Comparison of ENCODE assay signal across 8 cellular contexts in genomic region chr3:146189519-146190173, GRCh38. TPM values are rescaled to one million over a fixed set of nuclear protein-coding genes. Genes with fewer than 3 reads are reported as not detected.
DNase-seq lines count a peak whose midpoint lies in the region; ATAC-seq, FAIRE-seq and TF ChIP-seq lines count a peak whose summit lies in the region.

No MANE protein-coding gene starts in this region.

- peak overlapping the region; percentile 24; the same call in 1 of the 3 replicates for H3K4me3 ChIP-seq in A549
- H3K4me3 ChIP-seq in OCI-LY7 (ENCODE audit: low read depth, low read length, poor library complexity, severe bottlenecking), result no peak overlapping the region
- H3K4me3 ChIP-seq in left lung, result no peak overlapping the region
- H3K4me3 ChIP-seq in vagina, result no peak overlapping the region

- H3K27me3 Mint-ChIP-seq in H9 (ENCODE audit: low read depth), result no peaks in the 10 kb centered on the region

- H3K36me3 Mint-ChIP-seq in H9 (ENCODE audit: insufficient read depth in 1 of 3, low read depth in 3 of 3), result no peaks in the 10 kb centered on the region

- TF ChIP-seq RAD21 in A549 (conservative IDR thresholded peaks at IDR 0.05 in 1 of 2, IDR thresholded peaks at IDR 0.05 in 1 of 2), result peak; percentile 81 to 86

- DNase-seq in A549 (ENCODE audit: low read depth in 1 of 2, low spot score in 1 of 2) (peak; percentile 42 to 72), GM10266 (ENCODE audit: extremely low spot score) (peak; percentile 46), H9 (peak; percentile 32), KG1 (lab: John Stamatoyannopoulos, UW) (peak; percentile 48), OCI-LY7 (ENCODE audit: low spot score) (peak; percentile 56), cerebellar cortex (ENCODE audit: low spot score) (peak; percentile 69), left lung (no peak), vagina (ENCODE audit: extremely low spot score in 2 of 2) (no peak)

- no peak overlapping the region for H3K4ac ChIP-seq in H9 (ENCODE audit: low read depth, low read length)

- WGBS in A549 (ENCODE audit: missing lambda C conversion rate), result under 1% methylated on average over 6 of the region's 6 CpGs
- WGBS in H9 (ENCODE audit: extremely low coverage, insufficient read length, low lambda C conversion rate), result no CpG with 5 or more reads among the region's 6 CpGs

- no peaks in the 10 kb centered on the region for H3K36me3 ChIP-seq in OCI-LY7 (ENCODE audit: insufficient read depth, low read length)
- H3K36me3 ChIP-seq in left lung, result no peaks in the 10 kb centered on the region
- no peaks in the 10 kb centered on the region for H3K36me3 ChIP-seq in vagina

- no peak overlapping the region for H3K4me3 Mint-ChIP-seq in H9

- H2BK5ac ChIP-seq in H9 (ENCODE audit: insufficient read length, low read length), result no peak overlapping the region

- no peak overlapping the region for H4K8ac ChIP-seq in H9 (replicated peaks; ENCODE audit: insufficient read length, low read depth, low read length)

- H3K4me1 ChIP-seq in A549 (peaks cover 33% of the 10 kb centered on the region), H9 (ENCODE audit: insufficient read depth, low read length) (no peaks in the 10 kb centered on the region), OCI-LY7 (ENCODE audit: insufficient read depth, low read length, poor library complexity, severe bottlenecking) (no peaks in the 10 kb centered on the region), left lung (peaks cover 0 to under 1% of the 10 kb centered on the region in 2 donors), vagina (peaks cover 4% of the 10 kb centered on the region)

- no peak overlapping the region for H3K18ac ChIP-seq in H9 (ENCODE audit: insufficient read length, low read depth, low read length)

- H3K27ac ChIP-seq in A549 (peak overlapping the region; percentile 56 to 65; a peak in 4 of 6 replicates), H9 (ENCODE audit: insufficient read length, low read depth, low read length) (no peak overlapping the region), OCI-LY7 (ENCODE audit: low read depth, low read length, poor library complexity, severe bottlenecking) (no peak overlapping the region), left lung (no peak overlapping the region), vagina (no peak overlapping the region)

- H3K9me2 ChIP-seq in OCI-LY7 (ENCODE audit: insufficient read depth, low read length), result no peaks in the 10 kb centered on the region

- CTCF ChIA-PET in A549 (lab: Yijun Ruan, JAX), result interaction anchor here (0.7 to 5.1 kb wide), 46 partner anchors 7 to 461 kb away, joined by 3 to 63 read pairs (median 5); partner anchors contain the start of gene PLOD2
- CTCF ChIA-PET in OCI-LY7 (lab: Charles Lee; ENCODE audit: unreplicated experiment), result interaction anchor here (0.6 kb wide), 1 partner anchor 359 kb away, joined by 3 read pairs; no protein-coding TSS in a partner anchor

- peak overlapping the region; percentile 66 for H3K4me2 ChIP-seq in A549
- H3K4me2 ChIP-seq in H9 (ENCODE audit: insufficient read depth, insufficient read length, low read length), result no peak overlapping the region
- H3K4me2 ChIP-seq in OCI-LY7 (ENCODE audit: low read length), result no peak overlapping the region

- intact Hi-C loops in OCI-LY7 (cut with micrococcal nuclease; ENCODE audit: unreplicated experiment), result loop anchor here (10.0 kb wide), 1 partner anchor 125 kb away; no protein-coding TSS in a partner anchor
- intact Hi-C loops in left lung (cut with DNase I), result no loop called here
- intact Hi-C loops in vagina (cut with DNase I), result loop anchor here (5.0 kb wide), 1 partner anchor 122 kb away; no protein-coding TSS in a partner anchor

- H3K9me3 Mint-ChIP-seq in H9, result no peaks in the 10 kb centered on the region

- POLR2A ChIA-PET in A549 (lab: Yijun Ruan, JAX), result interaction anchor here (0.6 to 1.6 kb wide), 3 partner anchors 29 to 410 kb away, joined by 5 to 9 read pairs (median 7); partner anchors contain the start of gene PLOD2
- POLR2A ChIA-PET in OCI-LY7 (lab: Charles Lee), result interaction anchor here (0.8 to 1.6 kb wide), 4 partner anchors 11 to 570 kb away, joined by 3 to 4 read pairs (median 3); no protein-coding TSS in a partner anchor

- TF ChIP-seq CTCF in A549 (IDR thresholded peaks at IDR 0.05) (peak; percentile 86), GM10266 (IDR thresholded peaks at IDR 0.05; ENCODE audit: control insufficient read depth, insufficient read depth, low read depth, missing control alignments) (peak; percentile 60), H9 (conservative IDR thresholded peaks at IDR 0.05) (peak; percentile 82), OCI-LY7 (conservative IDR thresholded peaks at IDR 0.05; ENCODE audit: low read length) (peak; percentile 83), left lung (IDR thresholded peaks at IDR 0.05) (peak; percentile 64 to 67), vagina (IDR thresholded peaks at IDR 0.05) (peak in 2 of 3 experiments; percentile 54 to 59)

- no peak overlapping the region for H3K23ac ChIP-seq in H9 (ENCODE audit: insufficient read length, low read depth, low read length)

- no peak overlapping the region for H3K14ac ChIP-seq in H9 (ENCODE audit: insufficient read depth, low read length)

- H3K56ac ChIP-seq in H9 (ENCODE audit: insufficient read length, low read depth, low read length), result no peak overlapping the region

- ATAC-seq in A549, result peak; percentile 81 to 94
- ATAC-seq in left lung, result peak; percentile 88

- no peaks in the 10 kb centered on the region for H4K20me1 ChIP-seq in H9 (ENCODE audit: control insufficient read depth, insufficient read depth, insufficient read length)
- no peaks in the 10 kb centered on the region for H4K20me1 ChIP-seq in OCI-LY7 (ENCODE audit: insufficient read depth, low read length)

- H2BK12ac ChIP-seq in H9 (ENCODE audit: insufficient read length, low read depth, low read length), result no peak overlapping the region

- no peak overlapping the region for H2BK120ac ChIP-seq in H9 (ENCODE audit: low read depth, low read length, poor library complexity, severe bottlenecking)

- H3K9me3 ChIP-seq in A549 (no peaks in the 10 kb centered on the region), H9 (ENCODE audit: control insufficient read depth, low read depth, low read length) (no peaks in the 10 kb centered on the region), OCI-LY7 (ENCODE audit: low read length) (no peaks in the 10 kb centered on the region), left lung (no peaks in the 10 kb centered on the region), vagina (no peaks in the 10 kb centered on the region)

- H2AFZ ChIP-seq in H9 (ENCODE audit: low read length), result no peak overlapping the region
- H2AFZ ChIP-seq in OCI-LY7 (ENCODE audit: low read length), result no peak overlapping the region

- H3K4me1 Mint-ChIP-seq in H9, result peaks cover 2% of the 10 kb centered on the region in 2 experiments; a peak in 2 of 4 replicates

- no peak overlapping the region for H2AK5ac ChIP-seq in H9 (ENCODE audit: insufficient read length, low read length)

- no peak for TF ChIP-seq EP300 in A549 (IDR thresholded peaks at IDR 0.05)

- H3K9ac ChIP-seq in H9 (ENCODE audit: extremely low read depth, insufficient read length, low read length), result no peak overlapping the region

- no peaks in the 10 kb centered on the region for H3K23me2 ChIP-seq in H9 (ENCODE audit: insufficient read length, low read depth, low read length, poor library complexity, severe bottlenecking)

- no TSS peak for BruUV-seq in OCI-LY7 (replicated peaks; lab: Mats Ljungman, UMichigan)

- no peak for TF ChIP-seq POLR2A in A549 (IDR thresholded peaks at IDR 0.05; ENCODE audit: low read length)
- TF ChIP-seq POLR2A in vagina (IDR thresholded peaks at IDR 0.05), result no peak

- no peak overlapping the region for H3K27ac Mint-ChIP-seq in H9

- no peaks in the 10 kb centered on the region for H3K27me3 ChIP-seq in H9 (ENCODE audit: insufficient read depth, low read length)
- H3K27me3 ChIP-seq in left lung, result no peaks in the 10 kb centered on the region
- H3K27me3 ChIP-seq in vagina, result no peaks in the 10 kb centered on the region

- H3T11ph ChIP-seq in H9 (ENCODE audit: low read length), result no peak overlapping the region

- no peak overlapping the region for H4K5ac ChIP-seq in H9 (ENCODE audit: insufficient read length, low read depth, low read length)

- peak; percentile 99 for FAIRE-seq in A549 (lab: Jason Lieb, UNC)

- H2BK15ac ChIP-seq in H9 (ENCODE audit: low read depth, low read length), result no peak overlapping the region

- H4K91ac ChIP-seq in H9 (ENCODE audit: insufficient read length, low read depth, low read length), result no peak overlapping the region

- no peaks in the 10 kb centered on the region for H3K79me1 ChIP-seq in H9 (ENCODE audit: insufficient read depth, low read depth, low read length, poor library complexity, severe bottlenecking)

- H2BK20ac ChIP-seq in H9 (ENCODE audit: low read depth, low read length, poor library complexity, severe bottlenecking), result no peak overlapping the region

- no peaks in the 10 kb centered on the region for H3K79me2 ChIP-seq in H9 (ENCODE audit: insufficient read depth, low read length)
- no peaks in the 10 kb centered on the region for H3K79me2 ChIP-seq in OCI-LY7 (ENCODE audit: insufficient read depth, low read depth, low read length)

TF ChIP-seq in A549, 52 proteins besides CTCF, POLR2A, EP300 and RAD21:
- TF ChIP-seq SMC3 (IDR thresholded peaks at IDR 0.05) (peak; percentile 87), PHF8 (IDR thresholded peaks at IDR 0.05; ENCODE audit: borderline replicate concordance, low read depth) (no peak)

RNA-seq across cellular contexts. Expression of gene PLOD2, which starts 28.7 kb away (rescaled TPM):
- polyA plus RNA-seq in A549 (2011; rRNA removed) (161 and 174 TPM in 2 replicates), A549 (2017; fragmentation: RNase III; extraction: RNeasy Plus Mini Kit Qiagen cat#74134 plus additional on column Dnase treatment) (159 to 184 TPM (median 171 TPM) in 3 replicates)
- polyA plus RNA-seq in A549 (2012; cell fraction: cytosol; rRNA removed), result 20.1 and 22.2 TPM in 2 replicates
- polyA plus RNA-seq in A549 (2012; cell fraction: nucleus; rRNA removed), result 20.3 and 34.8 TPM in 2 replicates
- 45.9 and 46.7 TPM in 2 replicates for polyA minus RNA-seq in A549 (2011; rRNA and poly(A)+ RNA removed)
- total RNA-seq in H9 (2021) (17.9 and 19.3 TPM in 2 replicates), OCI-LY7 (2022) (not detected in 2 replicates), left lung (10 to 100 TPM; 41.9 to 52.6 TPM), vagina (27.0 TPM)
- total RNA-seq in OCI-LY7 (2014; rRNA removed; shearing (Covaris generic)), result not detected in 2 replicates

Comparison
In these comparisons a context has a peak if more than half of its experiments do, and no peak if none do; other contexts are left out.
1. DNase-seq: peak in A549 (2 of 2), GM10266 (single experiment), H9 (single experiment), KG1 (single experiment), OCI-LY7 (single experiment) and cerebellar cortex (single experiment); none in left lung (0 of 2) and vagina (0 of 2).
2. H3K27ac ChIP-seq: peak in A549 (2 of 2); none in H9 (single experiment), OCI-LY7 (single experiment), left lung (0 of 2) and vagina (single experiment).
3. RNA of gene PLOD2, which starts 28.7 kb away (total RNA-seq): 41.9 to 52.6 TPM in left lung, 27.0 TPM in vagina (single experiment) and 17.9 to 19.3 TPM in H9; not detected in OCI-LY7; every median in the first group is over 10 times any median in the second.
4. intact Hi-C loops: an anchor here in OCI-LY7 (10.0 kb wide) and vagina (5.0 kb wide); none called in left lung.
5. Peak in every context shown above with its lines, with median percentiles within 50 percentile points of each other: CTCF ChIP-seq.